In genomic region chr1:3503525-3503886, GRCh38 we compare ENCODE assay signal across 17 cellular contexts. TPM values are rescaled to one million over a fixed set of nuclear protein-coding genes. Genes with fewer than 3 reads are reported as not detected.
DNase-seq lines count a peak whose midpoint lies in the region; ATAC-seq, FAIRE-seq and TF ChIP-seq lines count a peak whose summit lies in the region.
"Had no signal": no experiment of that assay in that cellular context is flagged by ENCODE, and none has a peak within 500 bp of the region (broad histone marks: within the 10 kb centered on the region; RNA-seq: fewer than 3 reads in every experiment).

No MANE protein-coding gene starts in this region.

- H3K27ac ChIP-seq in mammary epithelial cell (ENCODE audit: insufficient read depth, low read depth, low read length) = no peak overlapping the region
- peak overlapping the region; percentile 45 to 69 for H3K27ac ChIP-seq in breast epithelium
- H3K27ac ChIP-seq: C4-2B, HL-60, Peyer's patch had no signal

- H3K4me1 ChIP-seq in mammary epithelial cell (ENCODE audit: insufficient read depth, low read length) (no peaks in the 10 kb centered on the region), breast epithelium (no peaks in the 10 kb centered on the region)
- H3K4me1 ChIP-seq: HAP-1, Peyer's patch had no signal

- no peak overlapping the region for H3K9ac ChIP-seq in mammary epithelial cell (ENCODE audit: insufficient read depth, low read length)

- H3K27ac Mint-ChIP-seq in MCF 10A (ENCODE audit: low read depth, unreplicated experiment) = peak overlapping the region; percentile 32
- peak overlapping the region; percentile 77 for H3K27ac Mint-ChIP-seq in osteocyte (ENCODE audit: unreplicated experiment)

- intact Hi-C loops in MCF 10A (cut with micrococcal nuclease) (no loop called here), mammary epithelial cell (cut with micrococcal nuclease) (no loop called here), breast epithelium (cut with DNase I; ENCODE audit: low total_unique reads) (no loop called here)

- BruUV-seq in MCF 10A (replicated peaks; lab: Mats Ljungman, UMichigan) (no TSS peak), mammary epithelial cell (replicated peaks; lab: Mats Ljungman, UMichigan) (no TSS peak)

- FAIRE-seq in GM12891 (lab: Jason Lieb, UNC) = no peak
- FAIRE-seq in RCC 7860 (lab: Jason Lieb, UNC) = no peak

- dilution Hi-C loops in mammary epithelial cell (cut with HindIII; ENCODE audit: low sequenced_read_pairs) = no loop called here

- H3K36me3 Mint-ChIP-seq in MCF 10A (ENCODE audit: insufficient read depth, unreplicated experiment) = peaks cover 12% of the 10 kb centered on the region
- peaks cover 18% of the 10 kb centered on the region for H3K36me3 Mint-ChIP-seq in osteocyte (ENCODE audit: unreplicated experiment)

- CTCF ChIA-PET in MCF 10A (lab: Yijun Ruan, JAX) = interaction anchor here (0.7 to 2.4 kb wide), 7 partner anchors 13 to 119 kb away, joined by 3 to 8 read pairs (median 3); no protein-coding TSS in a partner anchor
- CTCF ChIA-PET in mammary epithelial cell (lab: Charles Lee; ENCODE audit: low non-redundant PET) = no interaction called here

- no peaks in the 10 kb centered on the region for H3K79me2 ChIP-seq in mammary epithelial cell (ENCODE audit: insufficient read depth, low read length)

- H3K9me3 ChIP-seq in mammary epithelial cell (replicated peaks; ENCODE audit: insufficient read depth, low read length) (no peaks in the 10 kb centered on the region), breast epithelium (no peaks in the 10 kb centered on the region)
- H3K9me3 ChIP-seq: HAP-1, Peyer's patch had no signal

- in situ Hi-C loops in mammary epithelial cell (cut with MboI; ENCODE audit: low sequenced_read_pairs in 2 of 2) = no loop called here

- H3K27me3 Mint-ChIP-seq in MCF 10A (ENCODE audit: insufficient read depth, unreplicated experiment) (no peaks in the 10 kb centered on the region), osteocyte (ENCODE audit: unreplicated experiment) (no peaks in the 10 kb centered on the region)

- H3K4me3 Mint-ChIP-seq in MCF 10A (ENCODE audit: unreplicated experiment) (no peak overlapping the region), osteocyte (ENCODE audit: unreplicated experiment) (no peak overlapping the region)

- H3K9me3 Mint-ChIP-seq in MCF 10A (ENCODE audit: unreplicated experiment) (no peaks in the 10 kb centered on the region), osteocyte (ENCODE audit: unreplicated experiment) (no peaks in the 10 kb centered on the region)

- no peak for DNase-seq in MCF 10A (ENCODE audit: unreplicated experiment)
- no peak for DNase-seq in mammary epithelial cell
- DNase-seq in breast epithelium (ENCODE audit: low spot score in 2 of 2) = no peak
- DNase-seq in osteocyte (ENCODE audit: extremely low spot score, unreplicated experiment) = no peak
- DNase-seq in GM12891 (ENCODE audit: insufficient read length, low spot score) = no peak
- no peak for DNase-seq in RCC 7860 (ENCODE audit: low spot score)
- DNase-seq in RPMI8226 = no peak
- DNase-seq: KBM-7, NCI-H1092 treated with DMSO at 0.1 percent for 48 hours, NCI-H187, NCI-H446 treated with DMSO at 0.1 percent for 48 hours, NCI-H774, Peyer's patch had no signal

- H3K4me3 ChIP-seq in mammary epithelial cell (replicated peaks in 1 of 3; ENCODE audit: insufficient read depth in 1 of 3, low read depth in 2 of 3, low read length in 3 of 3) (no peak overlapping the region), breast epithelium (no peak overlapping the region)
- H3K4me3 ChIP-seq: HAP-1, Peyer's patch had no signal

- POLR2A ChIA-PET in MCF 10A (lab: Yijun Ruan, JAX) = interaction anchor here (1.0 to 1.1 kb wide), 3 partner anchors 39 to 116 kb away, joined by 3 to 6 read pairs (median 5); no protein-coding TSS in a partner anchor

- TF ChIP-seq POLR2A in breast epithelium (IDR thresholded peaks at IDR 0.05) (no peak), GM12891 (IDR thresholded peaks at IDR 0.05; ENCODE audit: low read depth, low read length) (no peak)

- no CpG with 5 or more reads among the region's 8 CpGs for WGBS in mammary epithelial cell (ENCODE audit: low coverage, missing lambda C conversion rate)

- no peak overlapping the region for H2AFZ ChIP-seq in mammary epithelial cell (ENCODE audit: low read depth, low read length)

- H3K4me1 Mint-ChIP-seq in MCF 10A (ENCODE audit: insufficient read depth, unreplicated experiment) (peaks cover 13% of the 10 kb centered on the region), osteocyte (ENCODE audit: unreplicated experiment) (peaks cover 29% of the 10 kb centered on the region)

- H3K36me3 ChIP-seq in mammary epithelial cell (ENCODE audit: insufficient read depth, low read length) (no peaks in the 10 kb centered on the region), breast epithelium (no peaks in the 10 kb centered on the region)
- H3K36me3 ChIP-seq: HAP-1, Peyer's patch had no signal

- peaks cover 4% of the 10 kb centered on the region for H3K27me3 ChIP-seq in mammary epithelial cell (ENCODE audit: insufficient read depth, low read length)
- H3K27me3 ChIP-seq in breast epithelium = no peaks in the 10 kb centered on the region
- H3K27me3 ChIP-seq: Peyer's patch had no signal

- TF ChIP-seq CTCF in MCF 10A (IDR thresholded peaks at IDR 0.05; ENCODE audit: unreplicated experiment) (no peak), mammary epithelial cell (conservative IDR thresholded peaks at IDR 0.05 in 1 of 2, IDR thresholded peaks at IDR 0.05 in 1 of 2; ENCODE audit: extremely low read depth in 1 of 2, insufficient read depth in 1 of 2, low read depth in 1 of 2, low read length in 2 of 2) (no peak), breast epithelium (IDR thresholded peaks at IDR 0.05) (no peak), osteocyte (IDR thresholded peaks at IDR 0.05) (no peak)

- no peaks in the 10 kb centered on the region for H4K20me1 ChIP-seq in mammary epithelial cell (ENCODE audit: insufficient read depth, low read length)

- ATAC-seq in HG03571 (IDR thresholded peaks at IDR 0.05; ENCODE audit: unreplicated experiment) = no peak

- H3K4me2 ChIP-seq in mammary epithelial cell (ENCODE audit: insufficient read depth, low read depth, low read length) = no peak overlapping the region

TF ChIP-seq in GM12891, 5 proteins besides CTCF, POLR2A, EP300 and RAD21:
- TF ChIP-seq POLR2AphosphoS5 (IDR thresholded peaks at IDR 0.05; ENCODE audit: low read depth, low read length) (no peak), SPI1 (IDR thresholded peaks at IDR 0.05; ENCODE audit: low read depth, low read length) (no peak), TAF1 (IDR thresholded peaks at IDR 0.05; ENCODE audit: low read depth, low read length) (no peak), PAX5 (IDR thresholded peaks at IDR 0.05; ENCODE audit: insufficient read depth, low read length, severe bottlenecking) (no peak), POU2F2 (IDR thresholded peaks at IDR 0.05; ENCODE audit: low read depth, low read length) (no peak)

RNA-seq across cellular contexts. Expression of gene ARHGEF16, which starts 49.0 kb away (rescaled TPM):
- total RNA-seq in MCF 10A (2022) = 8.6 and 8.8 TPM in 2 replicates
- total RNA-seq in mammary epithelial cell = 1 to 10 TPM; 5.9 to 6.7 TPM
- polyA plus RNA-seq in mammary epithelial cell = 7.6 TPM
- 3.5 TPM for polyA minus RNA-seq in mammary epithelial cell
- 10 to 100 TPM in 2 of 3 donors, under 1 TPM in 1; 0.80 to 16.2 (median 15.1) TPM for total RNA-seq in breast epithelium
- total RNA-seq in osteocyte = 3.2 and 4.3 TPM in 2 replicates
- polyA plus RNA-seq in GM12891 (2012; ENCODE audit: low read depth, missing spikeins) = not detected
